ENCODE assay signal across 11 cellular contexts in genomic region chr10:101839002-101839401, GRCh38. TPM values are rescaled to one million over a fixed set of nuclear protein-coding genes. Genes with fewer than 3 reads are reported as not detected.
A peak's percentile ranks its signal among the peaks of the same experiment; 100 is the strongest.
DNase-seq lines count a peak whose midpoint lies in the region; ATAC-seq, FAIRE-seq and TF ChIP-seq lines count a peak whose summit lies in the region.
"Had no signal": no experiment of that assay in that cellular context is flagged by ENCODE, and none has a peak within 500 bp of the region (broad histone marks: within the 10 kb centered on the region; RNA-seq: fewer than 3 reads in every experiment).

No MANE protein-coding gene starts in this region.

- H2AK5ac ChIP-seq in H1 (ENCODE audit: low read depth, low read length): no peak overlapping the region

- H3K27ac ChIP-seq in Karpas-422 (ENCODE audit: low read length) (no peak overlapping the region), H1 (ENCODE audit: low read depth, low read length) (no peak overlapping the region), neutrophil (no peak overlapping the region)
- H3K27ac ChIP-seq: esophagus muscularis mucosa, GM23248 had no signal

- H3K27me3 Mint-ChIP-seq in activated CD4-positive, alpha-beta memory T cell treated with anti-CD3 and anti-CD28 coated beads, Interleukin-2, amount 10 ng/mL, durations not matched to agents 7 days and 5 days: peaks cover 14% of the 10 kb centered on the region
- peaks cover 2% of the 10 kb centered on the region for H3K27me3 Mint-ChIP-seq in activated CD4-positive, alpha-beta memory T cell treated with anti-CD3 and anti-CD28 coated beads for 36 hours

- H3K36me3 Mint-ChIP-seq in activated CD4-positive, alpha-beta memory T cell treated with anti-CD3 and anti-CD28 coated beads, Interleukin-2, amount 10 ng/mL, durations not matched to agents 7 days and 5 days (ENCODE audit: low read depth): peaks cover under 1% of the 10 kb centered on the region
- H3K36me3 Mint-ChIP-seq in activated CD4-positive, alpha-beta memory T cell treated with anti-CD3 and anti-CD28 coated beads for 36 hours: no peaks in the 10 kb centered on the region

- H3K9me3 Mint-ChIP-seq in activated CD4-positive, alpha-beta memory T cell treated with anti-CD3 and anti-CD28 coated beads, Interleukin-2, amount 10 ng/mL, durations not matched to agents 7 days and 5 days: no peaks in the 10 kb centered on the region
- H3K9me3 Mint-ChIP-seq in activated CD4-positive, alpha-beta memory T cell treated with anti-CD3 and anti-CD28 coated beads for 36 hours: no peaks in the 10 kb centered on the region

- no peak overlapping the region for H3K14ac ChIP-seq in H1 (ENCODE audit: insufficient read length)

- no peak for TF ChIP-seq RAD21 in H1 (IDR thresholded peaks at IDR 0.05 in 1 of 2, conservative IDR thresholded peaks at IDR 0.05 in 1 of 2; ENCODE audit: low read depth in 2 of 2, low read length in 2 of 2)

- H3K9me3 ChIP-seq in Karpas-422 (ENCODE audit: low read length) (no peaks in the 10 kb centered on the region), H1 (ENCODE audit: insufficient read depth in 2 of 2, low read depth in 1 of 2, low read length in 1 of 2) (no peaks in the 10 kb centered on the region), neutrophil (no peaks in the 10 kb centered on the region)
- H3K9me3 ChIP-seq: esophagus muscularis mucosa had no signal

- no peak overlapping the region for H3K23ac ChIP-seq in H1 (ENCODE audit: insufficient read length)

- H2AFZ ChIP-seq in Karpas-422 (ENCODE audit: low read length) (no peak overlapping the region), H1 (ENCODE audit: low read length) (no peak overlapping the region)
- H2AFZ ChIP-seq: GM23248 had no signal

- H3K56ac ChIP-seq in H1 (replicated peaks; ENCODE audit: insufficient read length, low read depth, low read length): no peak overlapping the region

- no peak overlapping the region for H2BK12ac ChIP-seq in H1 (ENCODE audit: low read depth, low read length)

- TF ChIP-seq CTCF in H1 (IDR thresholded peaks at IDR 0.05; ENCODE audit: control extremely low read depth in 1 of 3, insufficient read depth in 1 of 3, low read depth in 1 of 3, low read length in 3 of 3) (no peak), neutrophil (IDR thresholded peaks at IDR 0.05) (no peak)

- no peaks in the 10 kb centered on the region for H3K79me2 ChIP-seq in Karpas-422 (ENCODE audit: low read length)
- no peaks in the 10 kb centered on the region for H3K79me2 ChIP-seq in H1 (ENCODE audit: control insufficient read depth in 1 of 2, insufficient read depth in 2 of 2, low read length in 2 of 2)

- H2BK5ac ChIP-seq in H1 (ENCODE audit: low read depth, low read length): 0 out of 2 replicates have a peak overlapping the region, but pooled peaks have one; percentile 27

- POLR2A ChIA-PET in activated CD4-positive, alpha-beta memory T cell treated with anti-CD3 and anti-CD28 coated beads, Interleukin-2, amount 10 ng/mL, durations not matched to agents 7 days and 5 days (lab: Charles Lee): interaction anchor here (1.3 to 3.7 kb wide), 4 partner anchors 8 to 202 kb away, joined by 4 to 50 read pairs (median 10); partner anchors contain the start of gene OGA
- POLR2A ChIA-PET in activated CD4-positive, alpha-beta memory T cell treated with anti-CD3 and anti-CD28 coated beads for 36 hours (lab: Charles Lee): interaction anchor here (2.6 kb wide), 1 partner anchor 20 kb away, joined by 15 read pairs; the partner anchor contains the start of gene OGA
- POLR2A ChIA-PET in H1 (lab: Charles Lee; ENCODE audit: partially characterized antibody): interaction anchor here (1.0 to 3.2 kb wide), 5 partner anchors 8 to 218 kb away, joined by 4 to 16 read pairs (median 5); partner anchors contain the start of gene OGA

- H3K9ac ChIP-seq in Karpas-422 (ENCODE audit: low read length) (no peak overlapping the region), H1 (replicated peaks in 1 of 4; ENCODE audit: extremely low read depth in 1 of 4, low read depth in 3 of 4, low read length in 3 of 4) (no peak overlapping the region)
- H3K9ac ChIP-seq: GM23248 had no signal

- H4K20me1 ChIP-seq in Karpas-422 (ENCODE audit: insufficient read depth, low read depth, low read length): peaks cover 7% of the 10 kb centered on the region; the same call in 1 of the 2 replicates
- H4K20me1 ChIP-seq in H1 (replicated peaks in 1 of 2; ENCODE audit: control insufficient read depth in 1 of 2, insufficient read depth in 2 of 2, low read length in 2 of 2): peaks cover 14 to 25% of the 10 kb centered on the region in 2 experiments

- no peak overlapping the region for H3K27ac Mint-ChIP-seq in activated CD4-positive, alpha-beta memory T cell treated with anti-CD3 and anti-CD28 coated beads, Interleukin-2, amount 10 ng/mL, durations not matched to agents 7 days and 5 days
- H3K27ac Mint-ChIP-seq in activated CD4-positive, alpha-beta memory T cell treated with anti-CD3 and anti-CD28 coated beads for 36 hours: no peak overlapping the region

- CTCF ChIA-PET in activated CD4-positive, alpha-beta memory T cell treated with anti-CD3 and anti-CD28 coated beads, Interleukin-2, amount 10 ng/mL, durations not matched to agents 7 days and 5 days (lab: Charles Lee): interaction anchor here (0.6 to 11.0 kb wide), 14 partner anchors 7 to 275 kb away, joined by 3 to 181 read pairs (median 21); partner anchors contain the start of genes ARMH3 and OGA
- CTCF ChIA-PET in activated CD4-positive, alpha-beta memory T cell treated with anti-CD3 and anti-CD28 coated beads for 36 hours (lab: Charles Lee): interaction anchor here (0.6 to 9.6 kb wide), 13 partner anchors 8 to 235 kb away, joined by 3 to 248 read pairs (median 13); partner anchors contain the start of genes ARMH3, NPM3 and OGA
- CTCF ChIA-PET in H1 (lab: Charles Lee; ENCODE audit: partially characterized antibody): interaction anchor here (0.5 to 7.1 kb wide), 11 partner anchors 9 to 229 kb away, joined by 3 to 154 read pairs (median 11); partner anchors contain the start of genes HPS6 and OGA

- H3K27me3 ChIP-seq in Karpas-422 (ENCODE audit: low read length) (no peaks in the 10 kb centered on the region), H1 (replicated peaks in 1 of 4; ENCODE audit: control insufficient read depth in 3 of 4, extremely low read depth in 1 of 4, insufficient read depth in 3 of 4, low read length in 3 of 4) (peaks cover 3 to 18% (median 18%) of the 10 kb centered on the region in 4 experiments), neutrophil (peaks cover 52% of the 10 kb centered on the region)
- H3K27me3 ChIP-seq: esophagus muscularis mucosa had no signal

- no peak overlapping the region; the same call in 1 of the 2 replicates for H2BK15ac ChIP-seq in H1 (ENCODE audit: low read length)

- FAIRE-seq in H1 (lab: Jason Lieb, UNC): no peak

- peaks cover 15% of the 10 kb centered on the region; the same call in 1 of the 2 replicates for H3K23me2 ChIP-seq in H1 (ENCODE audit: low read depth, low read length)

- no peak for TF ChIP-seq POLR2A in H1 (IDR thresholded peaks at IDR 0.05; ENCODE audit: control extremely low read depth in 1 of 2, low read depth in 2 of 2, low read length in 2 of 2)

- H3K4me2 ChIP-seq in Karpas-422 (ENCODE audit: low read depth, low read length, poor library complexity, severe bottlenecking) (peak overlapping the region; percentile 73), H1 (ENCODE audit: insufficient read depth in 1 of 2, low read depth in 2 of 2, low read length in 2 of 2) (peak overlapping the region; percentile 90 to 95)

- H3K4me1 Mint-ChIP-seq in activated CD4-positive, alpha-beta memory T cell treated with anti-CD3 and anti-CD28 coated beads, Interleukin-2, amount 10 ng/mL, durations not matched to agents 7 days and 5 days: peaks cover 54% of the 10 kb centered on the region
- peaks cover 60% of the 10 kb centered on the region for H3K4me1 Mint-ChIP-seq in activated CD4-positive, alpha-beta memory T cell treated with anti-CD3 and anti-CD28 coated beads for 36 hours (ENCODE audit: low read depth)

- TF ChIP-seq EP300 in H1 (IDR thresholded peaks at IDR 0.05; ENCODE audit: borderline replicate concordance in 1 of 2, low read depth in 2 of 2, low read length in 2 of 2): no peak

- DNase-seq in activated CD4-positive, alpha-beta memory T cell treated with anti-CD3 and anti-CD28 coated beads, Interleukin-2, amount 10 ng/mL, durations not matched to agents 7 days and 5 days: no peak
- no peak for DNase-seq in activated CD4-positive, alpha-beta memory T cell treated with anti-CD3 and anti-CD28 coated beads for 36 hours
- DNase-seq in Karpas-422 (no peak), H1 (ENCODE audit: low read depth in 1 of 2, low spot score in 2 of 2) (no peak), NCI-H345 treated with DMSO at 0.1 percent for 48 hours (lab: John Stamatoyannopoulos, UW; ENCODE audit: unreplicated experiment) (no peak)
- DNase-seq in effector CD4-positive, alpha-beta T cell: no peak
- DNase-seq: NCI-H1417 treated with DMSO at 0.1 percent for 48 hours had no signal

- H3K4me1 ChIP-seq in Karpas-422 (ENCODE audit: low read length) (peaks cover 27% of the 10 kb centered on the region), H1 (replicated peaks in 1 of 4; ENCODE audit: control insufficient read depth in 3 of 4, insufficient read depth in 4 of 4, low read length in 3 of 4) (peaks cover 3 to 19% (median 11%) of the 10 kb centered on the region in 4 experiments), neutrophil (ENCODE audit: control insufficient read depth in 1 of 2, insufficient read depth in 1 of 2, low read depth in 1 of 2, low read length in 1 of 2) (peaks cover 55 to 57% of the 10 kb centered on the region in 2 experiments)

- no peak for ATAC-seq in esophagus mucosa

- H3K4me3 Mint-ChIP-seq in activated CD4-positive, alpha-beta memory T cell treated with anti-CD3 and anti-CD28 coated beads, Interleukin-2, amount 10 ng/mL, durations not matched to agents 7 days and 5 days: peak overlapping the region; percentile 78
- H3K4me3 Mint-ChIP-seq in activated CD4-positive, alpha-beta memory T cell treated with anti-CD3 and anti-CD28 coated beads for 36 hours: no peak overlapping the region

- H3K4me3 ChIP-seq in Karpas-422 (ENCODE audit: low read length) (no peak overlapping the region), H1 (ENCODE audit: extremely low read depth in 1 of 4, insufficient read depth in 2 of 4, low read depth in 3 of 4, low read length in 4 of 4) (peak overlapping the region; percentile 70 to 81 (median 76); a peak in 7 of 8 replicates), neutrophil (ENCODE audit: low read depth in 1 of 2, low read length in 1 of 2) (peak overlapping the region; percentile 57 to 69)

- H4K8ac ChIP-seq in H1 (ENCODE audit: extremely low read depth, insufficient read depth, low read length): 0 out of 2 replicates have a peak overlapping the region, but pooled peaks have one; percentile 62

- 85% methylated on average over 1 of the region's 1 CpG; no CpG with 5 or more reads in 1 of the 2 experiments for WGBS in H1 (ENCODE audit: extremely low coverage in 1 of 2, insufficient coverage in 1 of 2, insufficient read length in 1 of 2, insufficient replicate concordance in 2 of 2, low coverage in 1 of 2, low lambda C conversion rate in 2 of 2, missing lambda C conversion rate in 1 of 2), 2 experiments

- no peaks in the 10 kb centered on the region for H3K9me2 ChIP-seq in Karpas-422 (replicated peaks; ENCODE audit: insufficient read depth, low read length)

- no peak overlapping the region for H4K5ac ChIP-seq in H1 (ENCODE audit: insufficient read length, low read depth, low read length)

- H2BK120ac ChIP-seq in H1 (replicated peaks; ENCODE audit: low read depth, low read length): peak overlapping the region; percentile 34

- H3K79me1 ChIP-seq in H1 (ENCODE audit: low read depth, low read length): no peaks in the 10 kb centered on the region; the same call in 1 of the 2 replicates

- H3K36me3 ChIP-seq in Karpas-422 (ENCODE audit: insufficient read depth, low read length) (no peaks in the 10 kb centered on the region), H1 (ENCODE audit: control insufficient read depth in 2 of 4, insufficient read depth in 4 of 4, low read length in 3 of 4) (no peaks in the 10 kb centered on the region), neutrophil (no peaks in the 10 kb centered on the region)

- no peak overlapping the region; the same call in 1 of the 2 replicates for H3K18ac ChIP-seq in H1 (ENCODE audit: extremely low read depth, low read length)

- H4K91ac ChIP-seq in H1 (replicated peaks; ENCODE audit: insufficient read length, low read length): no peak overlapping the region

- intact Hi-C loops in activated CD4-positive, alpha-beta memory T cell treated with anti-CD3 and anti-CD28 coated beads for 36 hours (cut with micrococcal nuclease): no loop called here

- H3K4ac ChIP-seq in H1 (replicated peaks; ENCODE audit: insufficient read length, low read depth, low read length): no peak overlapping the region

- H2BK20ac ChIP-seq in H1 (ENCODE audit: low read length): no peak overlapping the region

RNA-seq across cellular contexts. Expression of gene KCNIP2, which starts 4.6 kb away (rescaled TPM):
- total RNA-seq in activated CD4-positive, alpha-beta memory T cell treated with anti-CD3 and anti-CD28 coated beads, Interleukin-2, amount 10 ng/mL, durations not matched to agents 7 days and 5 days: 1 to 10 TPM; 2.5 to 2.6 TPM
- 1 to 10 TPM; 1.4 to 1.8 TPM for total RNA-seq in activated CD4-positive, alpha-beta memory T cell treated with anti-CD3 and anti-CD28 coated beads for 36 hours
- 0.61 and 2.4 TPM in 2 replicates for total RNA-seq in Karpas-422 (2014; rRNA removed; shearing (Covaris generic); ENCODE audit: low replicate concordance)
- total RNA-seq in H1 (2021; fragmentation: NEBNext Ultra II Directional; extraction: Animal tissue kit (Norgen Biotek cat#: 25700)): 4.7 and 6.0 TPM in 2 replicates
- 2.7 and 3.5 TPM in 2 replicates for polyA plus RNA-seq in H1 (2011; rRNA removed)
- polyA plus RNA-seq in H1 (2011; cell fraction: cytosol; rRNA removed): 3.2 TPM
- polyA plus RNA-seq in H1 (2011; cell fraction: nucleus; rRNA removed): 15.8 TPM
- 4.9 to 7.2 TPM (median 5.8 TPM) in 4 replicates for polyA plus RNA-seq in H1 (2012, experiment 1 of 2)
- polyA plus RNA-seq in H1 (2012, experiment 2 of 2): 2.4 TPM
- polyA plus RNA-seq in H1 (2013, experiment 1 of 2): 3.4 TPM
- 3.1 TPM for polyA plus RNA-seq in H1 (2013, experiment 2 of 2)
- 3.1 and 6.2 TPM in 2 replicates for polyA minus RNA-seq in H1 (2011; rRNA and poly(A)+ RNA removed)
- 1.8 TPM for polyA minus RNA-seq in H1 (2011; cell fraction: cytosol; rRNA and poly(A)+ RNA removed)
- polyA minus RNA-seq in H1 (2011; cell fraction: nucleus; rRNA and poly(A)+ RNA removed): 2.9 TPM
- total RNA-seq in esophagus mucosa: 0.84 TPM

RNA-seq across cellular contexts. Expression of gene OGA, which starts 20.8 kb away (rescaled TPM):
- 100 to 1,000 TPM; 142 to 145 TPM for total RNA-seq in activated CD4-positive, alpha-beta memory T cell treated with anti-CD3 and anti-CD28 coated beads, Interleukin-2, amount 10 ng/mL, durations not matched to agents 7 days and 5 days
- total RNA-seq in activated CD4-positive, alpha-beta memory T cell treated with anti-CD3 and anti-CD28 coated beads for 36 hours: 100 to 1,000 TPM in 1 of 2 experiments, 10 to 100 TPM in 1; 93.2 to 105 TPM
- 43.5 and 65.0 TPM in 2 replicates for total RNA-seq in Karpas-422 (2014; rRNA removed; shearing (Covaris generic); ENCODE audit: low replicate concordance)
- 104 and 107 TPM in 2 replicates for total RNA-seq in H1 (2021; fragmentation: NEBNext Ultra II Directional; extraction: Animal tissue kit (Norgen Biotek cat#: 25700))
- 18.5 and 31.2 TPM in 2 replicates for polyA plus RNA-seq in H1 (2011; rRNA removed)
- 52.9 TPM for polyA plus RNA-seq in H1 (2011; cell fraction: cytosol; rRNA removed)
- 24.2 TPM for polyA plus RNA-seq in H1 (2011; cell fraction: nucleus; rRNA removed)
- polyA plus RNA-seq in H1 (2012, experiment 1 of 2): 61.6 to 114 TPM (median 70.9 TPM) in 4 replicates
- polyA plus RNA-seq in H1 (2012, experiment 2 of 2): 5.0 TPM
- polyA plus RNA-seq in H1 (2013, experiment 1 of 2): 47.3 TPM
- polyA plus RNA-seq in H1 (2013, experiment 2 of 2): 43.2 TPM
- 74.1 and 83.4 TPM in 2 replicates for polyA minus RNA-seq in H1 (2011; rRNA and poly(A)+ RNA removed)
- 56.7 TPM for polyA minus RNA-seq in H1 (2011; cell fraction: cytosol; rRNA and poly(A)+ RNA removed)
- 59.1 TPM for polyA minus RNA-seq in H1 (2011; cell fraction: nucleus; rRNA and poly(A)+ RNA removed)
- total RNA-seq in esophagus mucosa: 54.4 TPM

RNA-seq across cellular contexts. Expression of gene NPM3, which starts 55.8 kb away (rescaled TPM):
- total RNA-seq in activated CD4-positive, alpha-beta memory T cell treated with anti-CD3 and anti-CD28 coated beads, Interleukin-2, amount 10 ng/mL, durations not matched to agents 7 days and 5 days: 10 to 100 TPM; 26.6 to 26.7 TPM
- 100 to 1,000 TPM; 168 to 172 TPM for total RNA-seq in activated CD4-positive, alpha-beta memory T cell treated with anti-CD3 and anti-CD28 coated beads for 36 hours
- total RNA-seq in Karpas-422 (2014; rRNA removed; shearing (Covaris generic); ENCODE audit: low replicate concordance): 46.1 and 113 TPM in 2 replicates
- 175 and 177 TPM in 2 replicates for total RNA-seq in H1 (2021; fragmentation: NEBNext Ultra II Directional; extraction: Animal tissue kit (Norgen Biotek cat#: 25700))
- 127 and 218 TPM in 2 replicates for polyA plus RNA-seq in H1 (2011; rRNA removed)
- 212 TPM for polyA plus RNA-seq in H1 (2011; cell fraction: cytosol; rRNA removed)
- 161 TPM for polyA plus RNA-seq in H1 (2011; cell fraction: nucleus; rRNA removed)
- 128 to 179 TPM (median 167 TPM) in 4 replicates for polyA plus RNA-seq in H1 (2012, experiment 1 of 2)
- polyA plus RNA-seq in H1 (2012, experiment 2 of 2): 207 TPM
- 148 TPM for polyA plus RNA-seq in H1 (2013, experiment 1 of 2)
- polyA plus RNA-seq in H1 (2013, experiment 2 of 2): 152 TPM
- polyA minus RNA-seq in H1 (2011; rRNA and poly(A)+ RNA removed): 65.5 and 89.5 TPM in 2 replicates
- polyA minus RNA-seq in H1 (2011; cell fraction: cytosol; rRNA and poly(A)+ RNA removed): 40.7 TPM
- 29.7 TPM for polyA minus RNA-seq in H1 (2011; cell fraction: nucleus; rRNA and poly(A)+ RNA removed)
- total RNA-seq in esophagus mucosa: 70.2 TPM
